ENCODE assay signal across 9 cellular contexts in the genomic region with DNA sequence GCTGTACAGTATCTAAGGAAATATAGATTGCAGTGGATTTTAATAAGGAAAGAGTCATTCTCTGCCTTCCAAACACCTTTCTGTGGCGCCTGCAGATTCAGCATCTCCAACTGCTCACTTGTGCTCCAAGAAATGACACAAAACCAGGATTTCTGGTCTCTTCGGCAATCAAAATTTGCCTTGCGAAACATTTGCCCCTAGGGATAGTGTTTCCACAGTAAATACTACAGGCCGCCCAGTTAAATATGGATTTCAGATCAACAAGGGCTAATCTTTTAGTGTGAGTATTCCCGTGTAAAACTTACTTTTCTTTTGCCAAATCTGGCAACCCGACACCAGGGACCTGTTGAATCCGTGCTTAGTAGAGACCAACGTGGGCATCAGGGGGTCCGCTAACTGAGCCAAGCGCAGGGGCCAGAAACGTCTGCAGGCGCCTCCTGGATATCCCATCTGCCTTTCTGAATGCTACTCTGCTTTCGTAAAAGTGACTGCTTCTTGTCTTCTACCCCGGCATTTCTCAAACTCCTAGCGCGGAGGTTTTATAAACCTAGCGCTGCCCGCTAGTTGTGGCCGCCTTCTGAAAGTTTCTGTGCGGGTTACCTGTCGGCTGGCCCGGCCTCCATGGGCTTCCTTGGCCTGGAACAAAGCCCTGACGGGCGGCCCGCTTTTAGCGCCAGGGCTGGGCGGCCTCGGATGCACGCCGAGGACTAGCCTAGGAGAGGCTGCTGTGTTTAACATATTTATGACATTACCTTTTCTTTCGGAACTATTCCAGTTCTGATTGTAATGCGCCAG. TPM values are rescaled to one million over a fixed set of nuclear protein-coding genes. Genes with fewer than 3 reads are reported as not detected.
DNase-seq lines count a peak whose midpoint lies in the region; ATAC-seq, FAIRE-seq and TF ChIP-seq lines count a peak whose summit lies in the region.
"Had no signal": no experiment of that assay in that cellular context is flagged by ENCODE, and none has a peak within 500 bp of the region (broad histone marks: within the 10 kb centered on the region; RNA-seq: fewer than 3 reads in every experiment).

No MANE protein-coding gene starts in this region.

- peak overlapping the region; percentile 44 for H3K4me3 Mint-ChIP-seq in activated CD4-positive, alpha-beta memory T cell treated with anti-CD3 and anti-CD28 coated beads for 36 hours

- CTCF ChIA-PET in activated CD4-positive, alpha-beta memory T cell treated with anti-CD3 and anti-CD28 coated beads for 36 hours (lab: Charles Lee): no interaction called here

- peaks cover 6% of the 10 kb centered on the region for H3K36me3 Mint-ChIP-seq in activated CD4-positive, alpha-beta memory T cell treated with anti-CD3 and anti-CD28 coated beads for 36 hours

- H3K27me3 ChIP-seq in gastroesophageal sphincter: peaks cover 56% of the 10 kb centered on the region
- H3K27me3 ChIP-seq in rectal smooth muscle tissue (ENCODE audit: control insufficient read depth, insufficient read depth, low read length): peaks cover 16% of the 10 kb centered on the region

- H3K4me1 ChIP-seq in gastroesophageal sphincter (peaks cover 0 to 51% (median 32%) of the 10 kb centered on the region in 3 donors), rectal smooth muscle tissue (ENCODE audit: control insufficient read depth, insufficient read depth, low read length) (peaks cover 4% of the 10 kb centered on the region)

- H3K4me1 Mint-ChIP-seq in activated CD4-positive, alpha-beta memory T cell treated with anti-CD3 and anti-CD28 coated beads for 36 hours (ENCODE audit: low read depth): peaks cover 17% of the 10 kb centered on the region

- H3K9me3 ChIP-seq in gastroesophageal sphincter: no peaks in the 10 kb centered on the region

- POLR2A ChIA-PET in activated CD4-positive, alpha-beta memory T cell treated with anti-CD3 and anti-CD28 coated beads for 36 hours (lab: Charles Lee): no interaction called here

- TF ChIP-seq POLR2A in GM12891 (IDR thresholded peaks at IDR 0.05; ENCODE audit: low read depth, low read length) (no peak), gastroesophageal sphincter (IDR thresholded peaks at IDR 0.05) (no peak)

- WGBS in gastroesophageal sphincter (ENCODE audit: low coverage in 1 of 2), 2 donors: 41 to 60% methylated on average over 12 to 14 of the region's 32 CpGs

- no peak for FAIRE-seq in GM12891 (lab: Jason Lieb, UNC)

- H3K9me3 Mint-ChIP-seq in activated CD4-positive, alpha-beta memory T cell treated with anti-CD3 and anti-CD28 coated beads for 36 hours: no peaks in the 10 kb centered on the region

- no peak for DNase-seq in GM12891 (ENCODE audit: insufficient read length, low spot score)
- no peak for DNase-seq in activated CD4-positive, alpha-beta memory T cell treated with anti-CD3 and anti-CD28 coated beads for 36 hours
- no peak for DNase-seq in NCI-H187 treated with DMSO at 0.1 percent for 48 hours (lab: John Stamatoyannopoulos, UW)
- no peak for DNase-seq in inferior parietal cortex (ENCODE audit: extremely low spot score)
- DNase-seq in cortex of kidney (lab: John Stamatoyannopoulos, UW): no peak
- DNase-seq: NCI-H2029 had no signal

- H3K27ac ChIP-seq in gastroesophageal sphincter (peak overlapping the region in 3 of 4 donors; percentile 37 to 90 (median 39)), rectal smooth muscle tissue (ENCODE audit: low read depth, low read length) (no peak overlapping the region)

- H3K27me3 Mint-ChIP-seq in activated CD4-positive, alpha-beta memory T cell treated with anti-CD3 and anti-CD28 coated beads for 36 hours: peaks cover 46% of the 10 kb centered on the region

- H3K36me3 ChIP-seq in gastroesophageal sphincter (no peaks in the 10 kb centered on the region), rectal smooth muscle tissue (ENCODE audit: control insufficient read depth, insufficient read depth, low read length) (no peaks in the 10 kb centered on the region)

- H3K4me3 ChIP-seq in gastroesophageal sphincter: peak overlapping the region in 1 of 2 donors; percentile 60
- H3K4me3 ChIP-seq in rectal smooth muscle tissue (ENCODE audit: low read length): peak overlapping the region; percentile 21

- intact Hi-C loops in activated CD4-positive, alpha-beta memory T cell treated with anti-CD3 and anti-CD28 coated beads for 36 hours (cut with micrococcal nuclease): loop anchor here (10.0 kb wide), 1 partner anchor 149 kb away; a partner anchor contains a TSS

- no peak for ATAC-seq in gastroesophageal sphincter
- ATAC-seq in HG02678 (IDR thresholded peaks at IDR 0.05; ENCODE audit: unreplicated experiment): no peak

- no peak for TF ChIP-seq CTCF in gastroesophageal sphincter (IDR thresholded peaks at IDR 0.05)

- H3K27ac Mint-ChIP-seq in activated CD4-positive, alpha-beta memory T cell treated with anti-CD3 and anti-CD28 coated beads for 36 hours: no peak overlapping the region

- H3K9ac ChIP-seq in rectal smooth muscle tissue (ENCODE audit: low read length): no peak overlapping the region

- no peak for TF ChIP-seq EP300 in gastroesophageal sphincter (IDR thresholded peaks at IDR 0.05)

TF ChIP-seq in GM12891, 5 proteins besides CTCF, POLR2A, EP300 and RAD21:
- no peak for TF ChIP-seq SPI1 (IDR thresholded peaks at IDR 0.05; ENCODE audit: low read depth, low read length)
- 0 out of 2 replicates have a peak, but pooled peaks have one; percentile 15 for TF ChIP-seq TAF1 (IDR thresholded peaks at IDR 0.05; ENCODE audit: low read depth, low read length)

RNA-seq across cellular contexts. Expression of a gene that starts 2.5 kb away (rescaled TPM):
- 21.9 TPM for polyA plus RNA-seq in GM12891 (2012; ENCODE audit: low read depth, missing spikeins)
- 1 to 10 TPM; 3.3 to 4.3 TPM for total RNA-seq in activated CD4-positive, alpha-beta memory T cell treated with anti-CD3 and anti-CD28 coated beads for 36 hours
- 100 to 1,000 TPM in 1 of 4 donors, 10 to 100 TPM in 3; 19.5 to 156 (median 35.6) TPM for total RNA-seq in gastroesophageal sphincter
